25 cellular contexts compared by ENCODE assay signal in genomic region chr9:108612510-108612909, GRCh38.
A peak's percentile ranks its signal among the peaks of the same experiment; 100 is the strongest.
DNase-seq lines count a peak whose midpoint lies in the region; ATAC-seq, FAIRE-seq and TF ChIP-seq lines count a peak whose summit lies in the region.
"Had no signal": no experiment of that assay in that cellular context is flagged by ENCODE, and none has a peak within 500 bp of the region (broad histone marks: within the 10 kb centered on the region; RNA-seq: fewer than 3 reads in every experiment).

No MANE protein-coding gene starts in this region.

- H3K9ac ChIP-seq in HepG2 (ENCODE audit: insufficient read depth, low read depth, low read length) (no peak overlapping the region), endodermal cell (ENCODE audit: extremely low read depth, low read length, poor library complexity, severe bottlenecking) (no peak overlapping the region)
- H3K9ac ChIP-seq: BLaER1 had no signal

- POLR2A ChIA-PET in HepG2 (lab: Yijun Ruan, JAX): no interaction called here
- POLR2A ChIA-PET in naive thymus-derived CD4-positive, alpha-beta T cell (lab: Charles Lee): no interaction called here

- WGBS in HepG2 (ENCODE audit: low lambda C conversion rate): 2% methylated on average over 2 of the region's 2 CpGs
- WGBS in right lobe of liver (ENCODE audit: insufficient coverage, low coverage, low lambda C conversion rate, missing lambda C conversion rate): 67% methylated on average over 2 of the region's 2 CpGs
- 84 to 100% methylated on average over 2 of the region's 2 CpGs for WGBS in endodermal cell (ENCODE audit: insufficient coverage in 1 of 2, insufficient read length in 1 of 2), 2 experiments

- H3K27me3 Mint-ChIP-seq in endodermal cell (ENCODE audit: insufficient read depth): peaks cover 15% of the 10 kb centered on the region
- H3K27me3 Mint-ChIP-seq in naive thymus-derived CD4-positive, alpha-beta T cell: peaks cover 0 to 5% (median 4%) of the 10 kb centered on the region in 5 donors
- H3K27me3 Mint-ChIP-seq in activated naive CD4-positive, alpha-beta T cell treated with anti-CD3 and anti-CD28 coated beads, Interleukin-2, amount 10 ng/mL, durations not matched to agents 7 days and 5 days: no peaks in the 10 kb centered on the region
- H3K27me3 Mint-ChIP-seq: CD4-positive, CD25-positive, alpha-beta regulatory T cell had no signal

- H3K27ac ChIP-seq in HepG2 (ENCODE audit: extremely low read length, insufficient read depth, low read length): no peak overlapping the region
- no peak overlapping the region for H3K27ac ChIP-seq in right lobe of liver
- no peak overlapping the region for H3K27ac ChIP-seq in endodermal cell (ENCODE audit: low read depth, low read length)
- no peak overlapping the region for H3K27ac ChIP-seq in naive thymus-derived CD4-positive, alpha-beta T cell (ENCODE audit: low read depth, low read length)
- H3K27ac ChIP-seq: BLaER1, HL-60 had no signal

- ATAC-seq in HepG2 (no peak), right lobe of liver (no peak), GM21737 (IDR thresholded peaks at IDR 0.05; ENCODE audit: unreplicated experiment) (no peak)
- ATAC-seq in naive thymus-derived CD4-positive, alpha-beta T cell: no peak

- in situ Hi-C loops in HepG2 (cut with HindIII; ENCODE audit: extremely low pct_ligation_motif_present, low pct_unique_long_range_greater_than_20kb): no loop called here

- TF ChIP-seq EP300 in HepG2 (IDR thresholded peaks at IDR 0.05; ENCODE audit: low read depth in 2 of 2, low read length in 2 of 2) (no peak), HepG2 (CRISPR knock-in tag; IDR thresholded peaks at IDR 0.05; ENCODE audit: borderline replicate concordance) (no peak)

- H3K9me3 Mint-ChIP-seq in endodermal cell: no peaks in the 10 kb centered on the region
- H3K9me3 Mint-ChIP-seq in naive thymus-derived CD4-positive, alpha-beta T cell: peaks cover 0 to 14% (median 2%) of the 10 kb centered on the region in 11 donors
- H3K9me3 Mint-ChIP-seq in activated naive CD4-positive, alpha-beta T cell treated with anti-CD3 and anti-CD28 coated beads, Interleukin-2, amount 10 ng/mL, durations not matched to agents 7 days and 5 days: peaks cover 3% of the 10 kb centered on the region

- no peak for TF ChIP-seq RAD21 in HepG2 (CRISPR knock-in tag; IDR thresholded peaks at IDR 0.05)

- no peak for DNase-seq in HepG2 (ENCODE audit: low spot score)
- DNase-seq in right lobe of liver: no peak
- peak; percentile 40 for DNase-seq in NB4 (ENCODE audit: low read depth)
- DNase-seq in iris pigment epithelial cell (ENCODE audit: low read depth): peak; percentile 10
- DNase-seq in endodermal cell: no peak
- DNase-seq in naive thymus-derived CD4-positive, alpha-beta T cell: no peak
- no peak for DNase-seq in activated naive CD4-positive, alpha-beta T cell treated with anti-CD3 and anti-CD28 coated beads, Interleukin-2, amount 10 ng/mL, durations not matched to agents 7 days and 5 days
- DNase-seq: 8988T; CD4-positive, CD25-positive, alpha-beta regulatory T cell; DMS153; DND-41; KG1; NCI-H1417; NCI-H1694; NCI-H2029 treated with DMSO at 0.1 percent for 48 hours; NCI-H2227 treated with DMSO at 0.1 percent for 48 hours; NCI-H510A; NCI-H69; Right ventricle myocardium superior; RPMI8226 had no signal

- H3K9me3 ChIP-seq in HepG2 (ENCODE audit: low read length): no peaks in the 10 kb centered on the region
- no peaks in the 10 kb centered on the region for H3K9me3 ChIP-seq in right lobe of liver
- no peaks in the 10 kb centered on the region for H3K9me3 ChIP-seq in endodermal cell (ENCODE audit: control insufficient read depth, low read length)
- no peaks in the 10 kb centered on the region for H3K9me3 ChIP-seq in naive thymus-derived CD4-positive, alpha-beta T cell (ENCODE audit: control insufficient read depth in 2 of 3, low read length in 3 of 3)
- H3K9me3 ChIP-seq: BLaER1 had no signal

- H3K4me3 ChIP-seq in HepG2 (replicated peaks in 1 of 3; ENCODE audit: insufficient read depth in 1 of 3, low read depth in 2 of 3, low read length in 3 of 3) (no peak overlapping the region), right lobe of liver (no peak overlapping the region), NB4 (ENCODE audit: low read depth, low read length) (no peak overlapping the region), endodermal cell (ENCODE audit: low read length) (no peak overlapping the region)
- no peak overlapping the region for H3K4me3 ChIP-seq in naive thymus-derived CD4-positive, alpha-beta T cell (ENCODE audit: low read length)
- H3K4me3 ChIP-seq: BLaER1 had no signal

- TF ChIP-seq CTCF in HepG2 (CRISPR knock-in tag; IDR thresholded peaks at IDR 0.05): no peak
- TF ChIP-seq CTCF in right lobe of liver (IDR thresholded peaks at IDR 0.05): no peak
- no peak for TF ChIP-seq CTCF in NB4 (IDR thresholded peaks at IDR 0.05; ENCODE audit: low read depth, low read length)
- TF ChIP-seq CTCF in endodermal cell (conservative IDR thresholded peaks at IDR 0.05): no peak

- H4K20me1 ChIP-seq in HepG2 (ENCODE audit: insufficient read depth, low read length): no peaks in the 10 kb centered on the region
- H4K20me1 ChIP-seq: BLaER1 had no signal

- H3K36me3 ChIP-seq in HepG2 (replicated peaks in 1 of 2; ENCODE audit: control insufficient read depth in 1 of 2, insufficient read depth in 2 of 2, low read length in 2 of 2) (no peaks in the 10 kb centered on the region), right lobe of liver (no peaks in the 10 kb centered on the region), endodermal cell (ENCODE audit: control insufficient read depth, insufficient read depth, low read length) (no peaks in the 10 kb centered on the region)
- H3K36me3 ChIP-seq in naive thymus-derived CD4-positive, alpha-beta T cell (ENCODE audit: control insufficient read depth in 2 of 3, insufficient read depth in 3 of 3, low read length in 3 of 3): no peaks in the 10 kb centered on the region
- H3K36me3 ChIP-seq: BLaER1 had no signal

- no peak overlapping the region for H3K4me3 Mint-ChIP-seq in endodermal cell
- H3K4me3 Mint-ChIP-seq in naive thymus-derived CD4-positive, alpha-beta T cell: no peak overlapping the region
- H3K4me3 Mint-ChIP-seq in activated naive CD4-positive, alpha-beta T cell treated with anti-CD3 and anti-CD28 coated beads, Interleukin-2, amount 10 ng/mL, durations not matched to agents 7 days and 5 days: no peak overlapping the region
- H3K4me3 Mint-ChIP-seq: CD4-positive, CD25-positive, alpha-beta regulatory T cell had no signal

- H3K27ac Mint-ChIP-seq in endodermal cell: no peak overlapping the region
- no peak overlapping the region for H3K27ac Mint-ChIP-seq in naive thymus-derived CD4-positive, alpha-beta T cell
- no peak overlapping the region for H3K27ac Mint-ChIP-seq in activated naive CD4-positive, alpha-beta T cell treated with anti-CD3 and anti-CD28 coated beads, Interleukin-2, amount 10 ng/mL, durations not matched to agents 7 days and 5 days
- H3K27ac Mint-ChIP-seq: CD4-positive, CD25-positive, alpha-beta regulatory T cell had no signal

- H3K4me1 Mint-ChIP-seq in endodermal cell: peaks cover 6% of the 10 kb centered on the region
- H3K4me1 Mint-ChIP-seq in naive thymus-derived CD4-positive, alpha-beta T cell: no peaks in the 10 kb centered on the region
- H3K4me1 Mint-ChIP-seq in activated naive CD4-positive, alpha-beta T cell treated with anti-CD3 and anti-CD28 coated beads, Interleukin-2, amount 10 ng/mL, durations not matched to agents 7 days and 5 days: no peaks in the 10 kb centered on the region
- H3K4me1 Mint-ChIP-seq: CD4-positive, CD25-positive, alpha-beta regulatory T cell had no signal

- no peak overlapping the region for H2AFZ ChIP-seq in HepG2 (ENCODE audit: low read length)

- H3K27me3 ChIP-seq in HepG2 (ENCODE audit: control insufficient read depth in 1 of 2, insufficient read depth in 2 of 2, low read length in 2 of 2): no peaks in the 10 kb centered on the region
- H3K27me3 ChIP-seq in right lobe of liver: no peaks in the 10 kb centered on the region
- H3K27me3 ChIP-seq in endodermal cell (ENCODE audit: control insufficient read depth, insufficient read depth, low read length, poor library complexity, severe bottlenecking): peaks cover 34% of the 10 kb centered on the region
- H3K27me3 ChIP-seq in naive thymus-derived CD4-positive, alpha-beta T cell (ENCODE audit: control insufficient read depth in 2 of 2, insufficient read depth in 2 of 2, low read length in 2 of 2): no peaks in the 10 kb centered on the region
- H3K27me3 ChIP-seq: BLaER1 had no signal

- CTCF ChIA-PET in HepG2 (lab: Yijun Ruan, JAX; ENCODE audit: low intra/inter-chr PET ratio, low total read pairs): no interaction called here
- CTCF ChIA-PET in naive thymus-derived CD4-positive, alpha-beta T cell (lab: Charles Lee): no interaction called here
- CTCF ChIA-PET in activated naive CD4-positive, alpha-beta T cell treated with anti-CD3 and anti-CD28 coated beads, Interleukin-2, amount 10 ng/mL, durations not matched to agents 7 days and 5 days (lab: Charles Lee): no interaction called here

- no peaks in the 10 kb centered on the region for H3K4me1 ChIP-seq in HepG2 (ENCODE audit: insufficient read depth, low read length)
- H3K4me1 ChIP-seq in right lobe of liver: no peaks in the 10 kb centered on the region
- no peaks in the 10 kb centered on the region for H3K4me1 ChIP-seq in endodermal cell (ENCODE audit: control insufficient read depth, insufficient read depth, low read length)
- no peaks in the 10 kb centered on the region for H3K4me1 ChIP-seq in naive thymus-derived CD4-positive, alpha-beta T cell (ENCODE audit: control insufficient read depth in 2 of 2, insufficient read depth in 2 of 2, low read length in 2 of 2)

- intact Hi-C loops in HepG2 (cut with micrococcal nuclease; ENCODE audit: unreplicated experiment): no loop called here
- intact Hi-C loops in right lobe of liver (cut with DNase I): no loop called here
- intact Hi-C loops in naive thymus-derived CD4-positive, alpha-beta T cell (cut with micrococcal nuclease): no loop called here

- no peaks in the 10 kb centered on the region for H3K36me3 Mint-ChIP-seq in endodermal cell (ENCODE audit: low read depth)
- no peaks in the 10 kb centered on the region for H3K36me3 Mint-ChIP-seq in naive thymus-derived CD4-positive, alpha-beta T cell
- no peaks in the 10 kb centered on the region for H3K36me3 Mint-ChIP-seq in activated naive CD4-positive, alpha-beta T cell treated with anti-CD3 and anti-CD28 coated beads, Interleukin-2, amount 10 ng/mL, durations not matched to agents 7 days and 5 days
- H3K36me3 Mint-ChIP-seq: CD4-positive, CD25-positive, alpha-beta regulatory T cell had no signal

- no TSS peak for BruUV-seq in HepG2 (replicated peaks; lab: Mats Ljungman, UMichigan)

- FAIRE-seq in HepG2 (lab: Jason Lieb, UNC): no peak
- FAIRE-seq: GM12892, H54 had no signal

- H3K4me2 ChIP-seq in HepG2 (ENCODE audit: low read depth, low read length): no peak overlapping the region
- H3K4me2 ChIP-seq: BLaER1 had no signal

- TF ChIP-seq POLR2A in HepG2 (IDR thresholded peaks at IDR 0.05; ENCODE audit: insufficient read depth in 1 of 2, low read depth in 2 of 2, low read length in 2 of 2) (no peak), right lobe of liver (IDR thresholded peaks at IDR 0.05) (no peak), NB4 (IDR thresholded peaks at IDR 0.05; ENCODE audit: extremely low read depth, insufficient read length) (no peak)

- H3K79me2 ChIP-seq in HepG2 (ENCODE audit: insufficient read depth, low read length): no peaks in the 10 kb centered on the region

TF ChIP-seq in HepG2, 621 proteins besides CTCF, POLR2A, EP300 and RAD21 (continues in another document):
- TF ChIP-seq SKI (IDR thresholded peaks at IDR 0.05; ENCODE audit: partially characterized antibody): no peak

Comparison
In these comparisons a context has a peak if more than half of its experiments do, and no peak if none do; other contexts are left out.
1. DNase-seq: peak in NB4 (single experiment) and iris pigment epithelial cell (single experiment); none in HepG2 (single experiment), right lobe of liver (0 of 3), endodermal cell (single experiment), naive thymus-derived CD4-positive, alpha-beta T cell (0 of 9) and activated naive CD4-positive, alpha-beta T cell treated with anti-CD3 and anti-CD28 coated beads, Interleukin-2, amount 10 ng/mL, durations not matched to agents 7 days and 5 days (single experiment).